In genomic region chr18:5294618-5295230, GRCh38 we compare ENCODE assay signal across 7 cellular contexts. TPM values are rescaled to one million over a fixed set of nuclear protein-coding genes. Genes with fewer than 3 reads are reported as not detected.
A peak's percentile ranks its signal among the peaks of the same experiment; 100 is the strongest.
DNase-seq lines count a peak whose midpoint lies in the region; ATAC-seq lines count a peak whose summit lies in the region.

No MANE protein-coding gene starts in this region.

- peaks cover 12% of the 10 kb centered on the region for H3K27me3 Mint-ChIP-seq in activated CD4-positive, alpha-beta T cell treated with anti-CD3 and anti-CD28 coated beads, Interleukin-2, amount 10 ng/mL, durations not matched to agents 24 days and 14 days

- H3K36me3 Mint-ChIP-seq in activated CD4-positive, alpha-beta T cell treated with anti-CD3 and anti-CD28 coated beads, Interleukin-2, amount 10 ng/mL, durations not matched to agents 24 days and 14 days (ENCODE audit: low read depth) = peaks cover 33% of the 10 kb centered on the region

- peak overlapping the region; percentile 97 for H3K27ac Mint-ChIP-seq in activated CD4-positive, alpha-beta T cell treated with anti-CD3 and anti-CD28 coated beads, Interleukin-2, amount 10 ng/mL, durations not matched to agents 24 days and 14 days

- intact Hi-C loops in activated CD4-positive, alpha-beta T cell treated with anti-CD3 and anti-CD28 coated beads, Interleukin-2, amount 10 ng/mL, durations not matched to agents 24 days and 14 days (cut with micrococcal nuclease) = loop anchor here (1.0 to 10.0 kb wide), 3 partner anchors 12 to 1847 kb away; no protein-coding TSS in a partner anchor

- H3K4me3 Mint-ChIP-seq in activated CD4-positive, alpha-beta T cell treated with anti-CD3 and anti-CD28 coated beads, Interleukin-2, amount 10 ng/mL, durations not matched to agents 24 days and 14 days = peak overlapping the region; percentile 88

- DNase-seq in NCI-H2227 (lab: John Stamatoyannopoulos, UW; ENCODE audit: unreplicated experiment) (peak; percentile 73), dermis blood vessel endothelial cell (peak; percentile 69), medulla oblongata (ENCODE audit: extremely low spot score) (peak; percentile 63)
- DNase-seq in activated CD4-positive, alpha-beta T cell treated with anti-CD3 and anti-CD28 coated beads, Interleukin-2, amount 10 ng/mL, durations not matched to agents 24 days and 14 days = peak; percentile 89
- peak; percentile 35 for DNase-seq in stimulated activated CD8-positive, alpha-beta memory T cell treated with anti-CD3 and anti-CD28 coated beads, Interleukin-15, amount 100 ng/mL, for 1 hour (ENCODE audit: low read depth)

- peaks cover 37% of the 10 kb centered on the region for H3K4me1 Mint-ChIP-seq in activated CD4-positive, alpha-beta T cell treated with anti-CD3 and anti-CD28 coated beads, Interleukin-2, amount 10 ng/mL, durations not matched to agents 24 days and 14 days

- ATAC-seq in GM18858 (IDR thresholded peaks at IDR 0.05; ENCODE audit: unreplicated experiment) = peak; percentile 30
- peak; percentile 16 for ATAC-seq in HG02885 (IDR thresholded peaks at IDR 0.05; ENCODE audit: poor library complexity, unreplicated experiment)

- no peaks in the 10 kb centered on the region for H3K9me3 Mint-ChIP-seq in activated CD4-positive, alpha-beta T cell treated with anti-CD3 and anti-CD28 coated beads, Interleukin-2, amount 10 ng/mL, durations not matched to agents 24 days and 14 days

RNA-seq across cellular contexts. Expression of gene ZBTB14, which starts 0.8 kb away (rescaled TPM):
- total RNA-seq in activated CD4-positive, alpha-beta T cell treated with anti-CD3 and anti-CD28 coated beads, Interleukin-2, amount 10 ng/mL, durations not matched to agents 24 days and 14 days = 19.4 and 20.4 TPM in 2 replicates
- total RNA-seq in dermis blood vessel endothelial cell = 15.6 and 17.9 TPM in 2 replicates

Comparison
In these comparisons a context has a peak if more than half of its experiments do, and no peak if none do; other contexts are left out.
1. Peak in every context shown above with its lines: DNase-seq and ATAC-seq.
2. DNase-seq: peak in every context shown above with its lines; median percentile 89 in activated CD4-positive, alpha-beta T cell treated with anti-CD3 and anti-CD28 coated beads, Interleukin-2, amount 10 ng/mL, durations not matched to agents 24 days and 14 days; 73 in NCI-H2227; 69 in dermis blood vessel endothelial cell; 63 in medulla oblongata; 35 in stimulated activated CD8-positive, alpha-beta memory T cell treated with anti-CD3 and anti-CD28 coated beads, Interleukin-15, amount 100 ng/mL, for 1 hour.